ENCODE assay signal across 15 cellular contexts in genomic region chr2:33111002-33111446, GRCh38.
DNase-seq lines count a peak whose midpoint lies in the region; ATAC-seq and TF ChIP-seq lines count a peak whose summit lies in the region.
"Had no signal": no experiment of that assay in that cellular context is flagged by ENCODE, and none has a peak within 500 bp of the region (broad histone marks: within the 10 kb centered on the region; RNA-seq: fewer than 3 reads in every experiment).

No MANE protein-coding gene starts in this region.

- TF ChIP-seq CTCF in fibroblast of mammary gland (conservative IDR thresholded peaks at IDR 0.05; ENCODE audit: control insufficient read depth, insufficient read depth, low read depth, low read length) (no peak), osteoblast (IDR thresholded peaks at IDR 0.05; ENCODE audit: extremely low read depth, low read depth, low read length) (no peak), PC-9 (conservative IDR thresholded peaks at IDR 0.05) (no peak)

- H3K9me2 ChIP-seq in PC-9 (ENCODE audit: insufficient read depth): no peaks in the 10 kb centered on the region

- H3K4me1 ChIP-seq in adipocyte (ENCODE audit: control insufficient read depth, insufficient read depth, low read length): peaks cover 10% of the 10 kb centered on the region
- peaks cover 30% of the 10 kb centered on the region for H3K4me1 ChIP-seq in osteoblast (ENCODE audit: insufficient read depth, low read length)
- no peaks in the 10 kb centered on the region for H3K4me1 ChIP-seq in PC-9 (replicated peaks; ENCODE audit: insufficient read depth)

- H3K27me3 ChIP-seq in adipocyte (replicated peaks; ENCODE audit: control insufficient read depth, insufficient read depth, low read length): no peaks in the 10 kb centered on the region
- H3K27me3 ChIP-seq in osteoblast (ENCODE audit: insufficient read depth, low read length): no peaks in the 10 kb centered on the region
- no peaks in the 10 kb centered on the region for H3K27me3 ChIP-seq in PC-9 (ENCODE audit: insufficient read depth, low read depth)

- CTCF ChIA-PET in PC-9 (lab: Charles Lee): no interaction called here

- H4K20me1 ChIP-seq in osteoblast (ENCODE audit: insufficient read depth, low read length) (no peaks in the 10 kb centered on the region), PC-9 (ENCODE audit: insufficient read depth) (no peaks in the 10 kb centered on the region)

- ATAC-seq in HG02798 (IDR thresholded peaks at IDR 0.05; ENCODE audit: poor library complexity, unreplicated experiment) (no peak), GM18502 (IDR thresholded peaks at IDR 0.05; ENCODE audit: poor library complexity, unreplicated experiment) (no peak)
- ATAC-seq: left colon had no signal

- H3F3A ChIP-seq in PC-9 (ENCODE audit: insufficient read depth, low read depth): no peaks in the 10 kb centered on the region

- H3K79me2 ChIP-seq in osteoblast (ENCODE audit: insufficient read depth, low read length) (no peaks in the 10 kb centered on the region), PC-9 (ENCODE audit: low read depth) (no peaks in the 10 kb centered on the region)

- H2AFZ ChIP-seq in osteoblast (ENCODE audit: low read length) (peak overlapping the region; percentile 61), PC-9 (no peak overlapping the region)

- intact Hi-C loops in PC-9 (cut with micrococcal nuclease; ENCODE audit: unreplicated experiment): no loop called here

- peak overlapping the region; percentile 37 for H3K4me2 ChIP-seq in osteoblast (ENCODE audit: insufficient read depth, low read length)
- H3K4me2 ChIP-seq in PC-9: no peak overlapping the region

- H3K27ac ChIP-seq in osteoblast (ENCODE audit: low read depth, low read length) (peak overlapping the region; percentile 51), PC-9 (no peak overlapping the region)
- H3K27ac ChIP-seq: HL-60 had no signal

- H3K9ac ChIP-seq in adipocyte (ENCODE audit: low read length): no peak overlapping the region

- DNase-seq in ELF-1 (ENCODE audit: low read depth, low spot score) (peak; percentile 5), adipocyte (ENCODE audit: low read depth) (peak; percentile 87), fibroblast of mammary gland (ENCODE audit: low read depth) (peak; percentile 75), osteoblast (ENCODE audit: insufficient read length, low spot score, missing footprints) (no peak), Kasumi-1 (lab: John Stamatoyannopoulos, UW) (no peak), PC-9 (no peak)
- DNase-seq: activated effector memory CD4-positive, alpha-beta T cell treated with anti-CD3 and anti-CD28 coated beads, Interleukin-2, amount 50 U/mL, for 16 hours; KG1; left colon; NCI-H1092 treated with DMSO at 0.1 percent for 48 hours; NCI-H524 treated with DMSO at 0.1 percent for 48 hours; T-helper 9 cell had no signal

- no TSS peak for BruUV-seq in PC-9 (replicated peaks; lab: Mats Ljungman, UMichigan)

- H3K4me3 ChIP-seq in adipocyte (ENCODE audit: low read length): no peak overlapping the region
- no peak overlapping the region for H3K4me3 ChIP-seq in fibroblast of mammary gland (ENCODE audit: control insufficient read depth, low read depth, low read length)
- no peak overlapping the region for H3K4me3 ChIP-seq in osteoblast (ENCODE audit: insufficient read depth, low read length)
- H3K4me3 ChIP-seq in PC-9: no peak overlapping the region

- POLR2A ChIA-PET in PC-9 (lab: Charles Lee; ENCODE audit: unreplicated experiment): no interaction called here

- H3K36me3 ChIP-seq in adipocyte (ENCODE audit: control insufficient read depth, insufficient read depth, low read length, severe bottlenecking) (no peaks in the 10 kb centered on the region), osteoblast (ENCODE audit: insufficient read depth, low read length) (no peaks in the 10 kb centered on the region), PC-9 (ENCODE audit: low read depth) (no peaks in the 10 kb centered on the region)

- H3K9me3 ChIP-seq in adipocyte (ENCODE audit: control insufficient read depth, low read length) (no peaks in the 10 kb centered on the region), osteoblast (ENCODE audit: low read depth, low read length) (no peaks in the 10 kb centered on the region), PC-9 (ENCODE audit: insufficient read depth, low read depth) (no peaks in the 10 kb centered on the region)

Comparison
In these comparisons a context has a peak if more than half of its experiments do, and no peak if none do; other contexts are left out.
1. DNase-seq: peak in ELF-1 (single experiment), adipocyte (single experiment) and fibroblast of mammary gland (single experiment); none in osteoblast (single experiment), Kasumi-1 (0 of 2) and PC-9 (0 of 2).